12 cellular contexts compared by ENCODE assay signal in the genomic region with DNA sequence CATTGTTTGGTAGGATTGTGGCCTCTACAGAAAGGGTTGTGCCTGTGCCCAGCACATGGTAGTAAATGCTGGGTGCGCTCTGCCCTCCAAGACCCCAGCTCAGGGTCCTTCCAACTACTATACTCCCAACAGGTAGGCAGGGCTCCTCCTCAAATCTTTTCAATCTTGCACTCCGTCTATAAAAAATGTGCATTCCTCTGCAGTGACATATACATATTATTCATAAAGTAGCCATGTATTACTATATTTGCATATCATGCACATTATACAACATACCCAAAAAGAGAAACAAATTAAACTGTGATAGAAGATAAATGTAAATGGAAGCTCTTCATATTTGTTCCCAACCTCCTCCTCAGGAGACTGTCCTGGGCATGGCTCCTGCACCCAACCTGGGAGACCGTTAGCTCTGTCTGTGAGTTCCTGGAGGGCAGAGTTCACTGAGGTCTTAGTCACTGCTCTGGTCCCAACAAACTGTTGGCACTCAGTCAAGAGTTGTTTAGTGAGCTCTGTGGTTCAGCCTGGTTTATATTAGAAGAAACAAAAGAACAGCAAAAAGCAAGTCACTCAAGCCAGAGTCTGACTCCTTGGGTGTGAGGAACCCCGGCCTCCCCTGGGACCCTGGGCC. TPM values are rescaled to one million over a fixed set of nuclear protein-coding genes. Genes with fewer than 3 reads are reported as not detected.
DNase-seq lines count a peak whose midpoint lies in the region; ATAC-seq and TF ChIP-seq lines count a peak whose summit lies in the region.
"Had no signal": no experiment of that assay in that cellular context is flagged by ENCODE, and none has a peak within 500 bp of the region (broad histone marks: within the 10 kb centered on the region; RNA-seq: fewer than 3 reads in every experiment).

No MANE protein-coding gene starts in this region.

- DNase-seq in DMS53 (lab: John Stamatoyannopoulos, UW) (peak; percentile 3), DMS53 treated with DMSO at 0.1 percent for 48 hours (lab: John Stamatoyannopoulos, UW; ENCODE audit: unreplicated experiment) (no peak), SW 1271 (lab: John Stamatoyannopoulos, UW) (peak; percentile 52 to 69), foreskin keratinocyte (peak; percentile 62 to 86), NCI-H82 (lab: John Stamatoyannopoulos, UW) (no peak), midbrain (lab: John Stamatoyannopoulos, UW) (no peak), middle frontal gyrus (ENCODE audit: extremely low spot score, low spot score) (no peak)
- no peak for DNase-seq in stimulated activated naive CD4-positive, alpha-beta T cell treated with Interleukin-2 at 50 U/mL for 16 hours (lab: John Stamatoyannopoulos, UW)
- DNase-seq: activated CD4-positive, alpha-beta T cell treated with anti-CD3 and anti-CD28 coated beads for 1 hour; activated T-cell treated with anti-CD3 and anti-CD28 coated beads, Interleukin-2, amount 50 U/mL, for 24 hours had no signal

- no peak overlapping the region for H3K27ac ChIP-seq in foreskin keratinocyte
- H3K27ac ChIP-seq: 22Rv1 had no signal

- peaks cover 10% of the 10 kb centered on the region for H3K4me1 ChIP-seq in foreskin keratinocyte

- no peaks in the 10 kb centered on the region for H3K27me3 ChIP-seq in foreskin keratinocyte

- no peak for TF ChIP-seq CTCF in foreskin keratinocyte (conservative IDR thresholded peaks at IDR 0.05)

- ATAC-seq in foreskin keratinocyte: peak; percentile 86
- ATAC-seq: naive thymus-derived CD8-positive, alpha-beta T cell had no signal

RNA-seq across cellular contexts. Expression of gene GRIP2, which starts 47.7 kb away (rescaled TPM):
- total RNA-seq in foreskin keratinocyte: 0.78 and 0.81 TPM in 2 replicates
- polyA plus RNA-seq in foreskin keratinocyte: 0.47 and 0.57 TPM in 2 replicates
- total RNA-seq: naive thymus-derived CD8-positive, alpha-beta T cell had no signal
- polyA plus RNA-seq: naive thymus-derived CD8-positive, alpha-beta T cell had no signal

Comparison
In these comparisons a context has a peak if more than half of its experiments do, and no peak if none do; other contexts are left out.
1. DNase-seq: peak in DMS53 (single experiment), SW 1271 (2 of 2) and foreskin keratinocyte (2 of 2); none in DMS53 treated with DMSO at 0.1 percent for 48 hours (single experiment), stimulated activated naive CD4-positive, alpha-beta T cell treated with Interleukin-2 at 50 U/mL for 16 hours (single experiment), NCI-H82 (single experiment), midbrain (single experiment) and middle frontal gyrus (single experiment).